16 cellular contexts compared by ENCODE assay signal in the genomic region with DNA sequence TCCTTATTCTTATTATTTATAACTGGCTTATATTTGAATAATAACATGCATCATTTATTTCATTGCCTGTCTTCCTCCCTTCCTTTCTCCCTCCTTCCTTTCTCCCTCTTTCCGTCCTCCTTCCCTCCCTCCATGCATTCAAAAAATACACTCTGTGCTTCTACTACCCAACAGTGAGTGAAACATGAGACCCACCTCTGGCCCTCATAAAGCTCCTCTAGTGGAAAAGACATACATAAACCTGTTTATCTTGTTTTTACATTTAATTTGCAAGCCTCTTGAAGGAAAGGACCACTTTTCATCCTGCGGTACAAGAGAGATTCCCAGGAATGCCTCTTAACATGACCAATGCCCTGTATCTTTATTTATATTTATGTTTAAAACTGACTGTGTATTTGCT.
"Had no signal": no experiment of that assay in that cellular context is flagged by ENCODE, and none has a peak within 500 bp of the region (broad histone marks: within the 10 kb centered on the region; RNA-seq: fewer than 3 reads in every experiment).

No MANE protein-coding gene starts in this region.

- H3K4me2 ChIP-seq: neural progenitor cell had no signal

- H3K9ac ChIP-seq: neural progenitor cell had no signal

- H3K9me3 ChIP-seq: adrenal gland, gastroesophageal sphincter, left lung, psoas muscle, transverse colon, vagina had no signal

- H3K27me3 ChIP-seq: adrenal gland, gastroesophageal sphincter, left lung, transverse colon, vagina had no signal

- FAIRE-seq: keratinocyte had no signal

- H3K27ac ChIP-seq: adrenal gland, gastroesophageal sphincter, left lung, neural progenitor cell, psoas muscle, transverse colon, vagina, VCaP had no signal

- ATAC-seq: gastroesophageal sphincter; left lung; psoas muscle; sciatic nerve; stimulated activated naive CD8-positive, alpha-beta T cell treated with anti-CD3 and anti-CD28 coated beads, Interleukin-15, Interleukin-2, amounts not matched to agents 100 U/mL and 50 U/mL, for 24 hours had no signal

- DNase-seq: activated CD4-positive, alpha-beta T cell treated with anti-CD3 and anti-CD28 coated beads, Interleukin-2, amount 50 U/mL, for 48 hours; activated effector memory CD4-positive, alpha-beta T cell treated with anti-CD3 and anti-CD28 coated beads, Interleukin-2, amount 50 U/mL, for 16 hours; activated T-cell treated with anti-CD3 and anti-CD28 coated beads, Interleukin-2, amount 50 U/mL, for 24 hours; adrenal gland; endodermal cell; left lung; mammary epithelial cell; psoas muscle; stimulated activated naive CD8-positive, alpha-beta T cell treated with anti-CD3 and anti-CD28 coated beads, Interleukin-15, Interleukin-2, amounts not matched to agents 100 U/mL and 50 U/mL, for 24 hours; transverse colon had no signal

- H3K4me1 ChIP-seq: adrenal gland, gastroesophageal sphincter, left lung, psoas muscle, transverse colon had no signal

- H3K4me3 ChIP-seq: adrenal gland, gastroesophageal sphincter, left lung, neural progenitor cell, psoas muscle, transverse colon, vagina had no signal

- H3K36me3 ChIP-seq: adrenal gland, gastroesophageal sphincter, left lung, neural progenitor cell, transverse colon, vagina had no signal

- H2AFZ ChIP-seq: neural progenitor cell had no signal
